10 cellular contexts compared by ENCODE assay signal in genomic region chr11:108620958-108621772, GRCh38. TPM values are rescaled to one million over a fixed set of nuclear protein-coding genes. Genes with fewer than 3 reads are reported as not detected.
DNase-seq lines count a peak whose midpoint lies in the region; ATAC-seq, FAIRE-seq and TF ChIP-seq lines count a peak whose summit lies in the region.
"Had no signal": no experiment of that assay in that cellular context is flagged by ENCODE, and none has a peak within 500 bp of the region (broad histone marks: within the 10 kb centered on the region; RNA-seq: fewer than 3 reads in every experiment).

No MANE protein-coding gene starts in this region.

- WGBS in adrenal gland, 4 donors = 63 to 66% (median 64%) methylated on average over 2 of the region's 2 CpGs

- no peaks in the 10 kb centered on the region for H3K27me3 ChIP-seq in adrenal gland

- ATAC-seq in GM18519 (IDR thresholded peaks at IDR 0.05; ENCODE audit: low FRiP score, unreplicated experiment) (peak; percentile 83), GM21576 (IDR thresholded peaks at IDR 0.05; ENCODE audit: unreplicated experiment) (peak; percentile 91), HG03457 (IDR thresholded peaks at IDR 0.05; ENCODE audit: unreplicated experiment) (peak; percentile 80)

- no peaks in the 10 kb centered on the region for H3K9me3 ChIP-seq in adrenal gland (replicated peaks in 1 of 3)

- H3K36me3 ChIP-seq in adrenal gland (replicated peaks in 1 of 2) = no peaks in the 10 kb centered on the region

- TF ChIP-seq CTCF in coronary artery (IDR thresholded peaks at IDR 0.05) (no peak), adrenal gland (IDR thresholded peaks at IDR 0.05) (no peak)

- H3K4me1 ChIP-seq in adrenal gland (replicated peaks in 1 of 2) = no peaks in the 10 kb centered on the region

- DNase-seq in foreskin melanocyte (peak; percentile 85), HTR-8/SVneo (ENCODE audit: insufficient read length, low spot score) (no peak), NCI-H128 (lab: John Stamatoyannopoulos, UW; ENCODE audit: unreplicated experiment) (no peak), coronary artery (ENCODE audit: low spot score) (no peak), adrenal gland (no peak)
- DNase-seq: stimulated activated CD4-positive, alpha-beta T cell treated with anti-CD3 and anti-CD28 coated beads, Interleukin-4, amount 100 ng/mL, for 4 hours had no signal

- intact Hi-C loops in adrenal gland (cut with DNase I) = no loop called here

- FAIRE-seq in HTR-8/SVneo (lab: Jason Lieb, UNC) = no peak

- TF ChIP-seq POLR2A in adrenal gland (IDR thresholded peaks at IDR 0.05) = no peak

- no peak overlapping the region for H3K27ac ChIP-seq in coronary artery
- H3K27ac ChIP-seq in adrenal gland = no peak overlapping the region
- H3K27ac ChIP-seq: SK-N-MC had no signal

- H3K4me3 ChIP-seq in coronary artery = no peak overlapping the region
- no peak overlapping the region for H3K4me3 ChIP-seq in adrenal gland
- H3K4me3 ChIP-seq: SK-N-MC had no signal

RNA-seq across cellular contexts. Expression of gene EXPH5, which starts 27.6 kb away (rescaled TPM):
- 1 to 10 TPM in 6 of 8 donors, under 1 TPM in 2; 0.14 to 7.4 (median 1.6) TPM for total RNA-seq in adrenal gland
- polyA plus RNA-seq in adrenal gland = under 1 TPM; 0.16 to 0.40 (median 0.27) TPM

RNA-seq across cellular contexts. Expression of gene DDX10, which starts 43.7 kb away (rescaled TPM):
- total RNA-seq in adrenal gland = 100 to 1,000 TPM in 1 of 8 donors, 10 to 100 TPM in 7; 11.6 to 141 (median 22.6) TPM
- 10 to 100 TPM; 10.6 to 52.6 (median 15.0) TPM for polyA plus RNA-seq in adrenal gland
